ENCODE assay signal across 1 cellular context in the genomic region with DNA sequence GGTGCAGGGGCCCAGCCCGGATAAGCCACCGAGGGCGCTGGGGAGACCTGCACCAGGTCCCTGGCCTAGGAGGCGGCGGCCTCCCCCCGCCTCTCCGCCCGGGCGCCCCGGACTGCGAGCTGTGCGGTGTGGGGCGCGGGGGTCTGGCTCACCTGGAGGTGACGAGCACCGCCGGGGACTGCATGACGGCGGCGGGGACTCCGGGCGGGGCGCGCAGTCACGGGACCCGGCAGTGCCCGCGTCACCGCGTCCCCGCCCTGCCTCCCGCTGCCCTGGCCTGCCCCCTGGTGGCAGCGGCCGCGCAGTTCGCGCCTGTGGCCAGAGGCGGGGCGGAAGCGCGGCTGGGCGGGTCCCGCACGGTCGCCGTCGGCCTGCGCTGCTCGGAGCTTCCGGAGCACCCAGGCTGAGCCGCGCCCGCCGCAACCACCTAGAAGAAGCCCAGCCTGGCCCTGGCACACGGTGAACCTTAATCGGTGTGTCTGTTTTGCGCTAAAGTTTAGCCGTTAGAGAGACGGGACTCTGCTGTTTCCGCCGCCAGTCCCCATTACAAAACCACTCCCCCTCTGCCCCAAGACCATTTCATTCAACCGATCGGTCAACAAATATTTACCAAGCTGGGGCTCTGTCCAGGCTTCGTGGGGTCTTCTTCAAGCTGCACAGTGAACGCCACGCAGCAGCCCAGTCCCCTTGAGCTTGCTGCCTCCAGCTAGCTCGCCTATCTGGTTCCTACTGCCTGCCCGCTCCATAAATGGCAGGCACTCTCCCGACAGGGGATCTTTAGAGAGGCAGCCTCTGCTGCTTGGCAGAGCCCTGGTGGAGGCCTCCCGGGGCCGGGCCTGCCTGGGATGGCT.
A peak's percentile ranks its signal among the peaks of the same experiment; 100 is the strongest.
TF ChIP-seq lines count a peak whose summit lies in the region.

A gene with protein sequence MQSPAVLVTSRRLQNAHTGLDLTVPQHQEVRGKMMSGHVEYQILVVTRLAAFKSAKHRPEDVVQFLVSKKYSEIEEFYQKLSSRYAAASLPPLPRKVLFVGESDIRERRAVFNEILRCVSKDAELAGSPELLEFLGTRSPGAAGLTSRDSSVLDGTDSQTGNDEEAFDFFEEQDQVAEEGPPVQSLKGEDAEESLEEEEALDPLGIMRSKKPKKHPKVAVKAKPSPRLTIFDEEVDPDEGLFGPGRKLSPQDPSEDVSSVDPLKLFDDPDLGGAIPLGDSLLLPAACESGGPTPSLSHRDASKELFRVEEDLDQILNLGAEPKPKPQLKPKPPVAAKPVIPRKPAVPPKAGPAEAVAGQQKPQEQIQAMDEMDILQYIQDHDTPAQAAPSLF (minus strand): TSS at position 219 of the 851 bp plus-strand sequence. CDS start 35 bp downstream, at position 184.

TF ChIP-seq in HepG2, 621 proteins besides CTCF, POLR2A, EP300 and RAD21 (continued from another document and continues in another):
- TF ChIP-seq, protein P1, sequence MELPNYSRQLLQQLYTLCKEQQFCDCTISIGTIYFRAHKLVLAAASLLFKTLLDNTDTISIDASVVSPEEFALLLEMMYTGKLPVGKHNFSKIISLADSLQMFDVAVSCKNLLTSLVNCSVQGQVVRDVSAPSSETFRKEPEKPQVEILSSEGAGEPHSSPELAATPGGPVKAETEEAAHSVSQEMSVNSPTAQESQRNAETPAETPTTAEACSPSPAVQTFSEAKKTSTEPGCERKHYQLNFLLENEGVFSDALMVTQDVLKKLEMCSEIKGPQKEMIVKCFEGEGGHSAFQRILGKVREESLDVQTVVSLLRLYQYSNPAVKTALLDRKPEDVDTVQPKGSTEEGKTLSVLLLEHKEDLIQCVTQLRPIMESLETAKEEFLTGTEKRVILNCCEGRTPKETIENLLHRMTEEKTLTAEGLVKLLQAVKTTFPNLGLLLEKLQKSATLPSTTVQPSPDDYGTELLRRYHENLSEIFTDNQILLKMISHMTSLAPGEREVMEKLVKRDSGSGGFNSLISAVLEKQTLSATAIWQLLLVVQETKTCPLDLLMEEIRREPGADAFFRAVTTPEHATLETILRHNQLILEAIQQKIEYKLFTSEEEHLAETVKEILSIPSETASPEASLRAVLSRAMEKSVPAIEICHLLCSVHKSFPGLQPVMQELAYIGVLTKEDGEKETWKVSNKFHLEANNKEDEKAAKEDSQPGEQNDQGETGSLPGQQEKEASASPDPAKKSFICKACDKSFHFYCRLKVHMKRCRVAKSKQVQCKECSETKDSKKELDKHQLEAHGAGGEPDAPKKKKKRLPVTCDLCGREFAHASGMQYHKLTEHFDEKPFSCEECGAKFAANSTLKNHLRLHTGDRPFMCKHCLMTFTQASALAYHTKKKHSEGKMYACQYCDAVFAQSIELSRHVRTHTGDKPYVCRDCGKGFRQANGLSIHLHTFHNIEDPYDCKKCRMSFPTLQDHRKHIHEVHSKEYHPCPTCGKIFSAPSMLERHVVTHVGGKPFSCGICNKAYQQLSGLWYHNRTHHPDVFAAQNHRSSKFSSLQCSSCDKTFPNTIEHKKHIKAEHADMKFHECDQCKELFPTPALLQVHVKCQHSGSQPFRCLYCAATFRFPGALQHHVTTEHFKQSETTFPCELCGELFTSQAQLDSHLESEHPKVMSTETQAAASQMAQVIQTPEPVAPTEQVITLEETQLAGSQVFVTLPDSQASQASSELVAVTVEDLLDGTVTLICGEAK (IDR thresholded peaks at IDR 0.05) = no peak
- TF ChIP-seq, protein P1 (CRISPR knock-in tag; IDR thresholded peaks at IDR 0.05) = no peak; the same call in 1 of the 2 replicates
- peak; percentile 94 for TF ChIP-seq ZSCAN21 (CRISPR knock-in tag; IDR thresholded peaks at IDR 0.05; ENCODE audit: borderline replicate concordance)
- TF ChIP-seq FOXP1 (IDR thresholded peaks at IDR 0.05) = no peak
- TF ChIP-seq FOXP1 (CRISPR knock-in tag; IDR thresholded peaks at IDR 0.05) = peak; percentile 5; the same call in 1 of the 2 replicates
- TF ChIP-seq, protein P2, sequence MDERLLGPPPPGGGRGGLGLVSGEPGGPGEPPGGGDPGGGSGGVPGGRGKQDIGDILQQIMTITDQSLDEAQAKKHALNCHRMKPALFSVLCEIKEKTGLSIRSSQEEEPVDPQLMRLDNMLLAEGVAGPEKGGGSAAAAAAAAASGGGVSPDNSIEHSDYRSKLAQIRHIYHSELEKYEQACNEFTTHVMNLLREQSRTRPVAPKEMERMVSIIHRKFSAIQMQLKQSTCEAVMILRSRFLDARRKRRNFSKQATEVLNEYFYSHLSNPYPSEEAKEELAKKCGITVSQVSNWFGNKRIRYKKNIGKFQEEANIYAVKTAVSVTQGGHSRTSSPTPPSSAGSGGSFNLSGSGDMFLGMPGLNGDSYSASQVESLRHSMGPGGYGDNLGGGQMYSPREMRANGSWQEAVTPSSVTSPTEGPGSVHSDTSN (CRISPR knock-in tag; IDR thresholded peaks at IDR 0.05) = no peak
- TF ChIP-seq, protein P3, sequence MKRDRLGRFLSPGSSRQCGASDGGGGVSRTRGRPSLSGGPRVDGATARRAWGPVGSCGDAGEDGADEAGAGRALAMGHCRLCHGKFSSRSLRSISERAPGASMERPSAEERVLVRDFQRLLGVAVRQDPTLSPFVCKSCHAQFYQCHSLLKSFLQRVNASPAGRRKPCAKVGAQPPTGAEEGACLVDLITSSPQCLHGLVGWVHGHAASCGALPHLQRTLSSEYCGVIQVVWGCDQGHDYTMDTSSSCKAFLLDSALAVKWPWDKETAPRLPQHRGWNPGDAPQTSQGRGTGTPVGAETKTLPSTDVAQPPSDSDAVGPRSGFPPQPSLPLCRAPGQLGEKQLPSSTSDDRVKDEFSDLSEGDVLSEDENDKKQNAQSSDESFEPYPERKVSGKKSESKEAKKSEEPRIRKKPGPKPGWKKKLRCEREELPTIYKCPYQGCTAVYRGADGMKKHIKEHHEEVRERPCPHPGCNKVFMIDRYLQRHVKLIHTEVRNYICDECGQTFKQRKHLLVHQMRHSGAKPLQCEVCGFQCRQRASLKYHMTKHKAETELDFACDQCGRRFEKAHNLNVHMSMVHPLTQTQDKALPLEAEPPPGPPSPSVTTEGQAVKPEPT (CRISPR knock-in tag; IDR thresholded peaks at IDR 0.05; ENCODE audit: low read depth) = peak; percentile 46; the same call in 1 of the 2 replicates
- no peak for TF ChIP-seq RFX3 (CRISPR knock-in tag; IDR thresholded peaks at IDR 0.05)
- TF ChIP-seq SP5 (CRISPR knock-in tag; IDR thresholded peaks at IDR 0.05; ENCODE audit: borderline replicate concordance, low read depth) = peak; percentile 88
- TF ChIP-seq ZFP36L1 (CRISPR knock-in tag; IDR thresholded peaks at IDR 0.05) = 0 out of 2 replicates have a peak, but pooled peaks have one; percentile 10
- peak; percentile 68 for TF ChIP-seq HNRNPK (IDR thresholded peaks at IDR 0.05; ENCODE audit: low read depth, low read length, poor library complexity, severe bottlenecking)
- peak; percentile 90; the same call in 1 of the 2 replicates for TF ChIP-seq ZNF337 (CRISPR knock-in tag; IDR thresholded peaks at IDR 0.05; ENCODE audit: borderline replicate concordance, low read depth)
- peak; percentile 29; the same call in 1 of the 2 replicates for TF ChIP-seq SNAPC2 (CRISPR knock-in tag; IDR thresholded peaks at IDR 0.05)
- TF ChIP-seq STAT5B (CRISPR knock-in tag; IDR thresholded peaks at IDR 0.05) = no peak; the same call in 1 of the 2 replicates
- peak; percentile 21; the same call in 1 of the 2 replicates for TF ChIP-seq HMG20B (CRISPR knock-in tag; conservative IDR thresholded peaks at IDR 0.05)
- TF ChIP-seq NR2C2 (CRISPR knock-in tag; IDR thresholded peaks at IDR 0.05; ENCODE audit: borderline replicate concordance) = peak; percentile 81
- no peak for TF ChIP-seq EZH2 (conservative IDR thresholded peaks at IDR 0.05; ENCODE audit: low read depth, low read length)
- TF ChIP-seq, protein P4, sequence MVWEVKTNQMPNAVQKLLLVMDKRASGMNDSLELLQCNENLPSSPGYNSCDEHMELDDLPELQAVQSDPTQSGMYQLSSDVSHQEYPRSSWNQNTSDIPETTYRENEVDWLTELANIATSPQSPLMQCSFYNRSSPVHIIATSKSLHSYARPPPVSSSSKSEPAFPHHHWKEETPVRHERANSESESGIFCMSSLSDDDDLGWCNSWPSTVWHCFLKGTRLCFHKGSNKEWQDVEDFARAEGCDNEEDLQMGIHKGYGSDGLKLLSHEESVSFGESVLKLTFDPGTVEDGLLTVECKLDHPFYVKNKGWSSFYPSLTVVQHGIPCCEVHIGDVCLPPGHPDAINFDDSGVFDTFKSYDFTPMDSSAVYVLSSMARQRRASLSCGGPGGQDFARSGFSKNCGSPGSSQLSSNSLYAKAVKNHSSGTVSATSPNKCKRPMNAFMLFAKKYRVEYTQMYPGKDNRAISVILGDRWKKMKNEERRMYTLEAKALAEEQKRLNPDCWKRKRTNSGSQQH (CRISPR knock-in tag; IDR thresholded peaks at IDR 0.05; ENCODE audit: low read depth) = peak; percentile 80
- peak; percentile 32; the same call in 1 of the 2 replicates for TF ChIP-seq ZFP37 (CRISPR knock-in tag; IDR thresholded peaks at IDR 0.05; ENCODE audit: borderline replicate concordance)
- no peak for TF ChIP-seq MATR3 (CRISPR knock-in tag; IDR thresholded peaks at IDR 0.05)
- TF ChIP-seq ZNF607 (CRISPR knock-in tag; IDR thresholded peaks at IDR 0.05; ENCODE audit: borderline replicate concordance) = peak; percentile 49; the same call in 1 of the 2 replicates
- no peak for TF ChIP-seq HMG20A (CRISPR knock-in tag; IDR thresholded peaks at IDR 0.05; ENCODE audit: borderline replicate concordance)
- no peak; the same call in 1 of the 2 replicates for TF ChIP-seq ZNF121 (CRISPR knock-in tag; IDR thresholded peaks at IDR 0.05)
- TF ChIP-seq, protein P5, sequence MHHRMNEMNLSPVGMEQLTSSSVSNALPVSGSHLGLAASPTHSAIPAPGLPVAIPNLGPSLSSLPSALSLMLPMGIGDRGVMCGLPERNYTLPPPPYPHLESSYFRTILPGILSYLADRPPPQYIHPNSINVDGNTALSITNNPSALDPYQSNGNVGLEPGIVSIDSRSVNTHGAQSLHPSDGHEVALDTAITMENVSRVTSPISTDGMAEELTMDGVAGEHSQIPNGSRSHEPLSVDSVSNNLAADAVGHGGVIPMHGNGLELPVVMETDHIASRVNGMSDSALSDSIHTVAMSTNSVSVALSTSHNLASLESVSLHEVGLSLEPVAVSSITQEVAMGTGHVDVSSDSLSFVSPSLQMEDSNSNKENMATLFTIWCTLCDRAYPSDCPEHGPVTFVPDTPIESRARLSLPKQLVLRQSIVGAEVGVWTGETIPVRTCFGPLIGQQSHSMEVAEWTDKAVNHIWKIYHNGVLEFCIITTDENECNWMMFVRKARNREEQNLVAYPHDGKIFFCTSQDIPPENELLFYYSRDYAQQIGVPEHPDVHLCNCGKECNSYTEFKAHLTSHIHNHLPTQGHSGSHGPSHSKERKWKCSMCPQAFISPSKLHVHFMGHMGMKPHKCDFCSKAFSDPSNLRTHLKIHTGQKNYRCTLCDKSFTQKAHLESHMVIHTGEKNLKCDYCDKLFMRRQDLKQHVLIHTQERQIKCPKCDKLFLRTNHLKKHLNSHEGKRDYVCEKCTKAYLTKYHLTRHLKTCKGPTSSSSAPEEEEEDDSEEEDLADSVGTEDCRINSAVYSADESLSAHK (CRISPR knock-in tag; IDR thresholded peaks at IDR 0.05; ENCODE audit: borderline replicate concordance) = no peak
- peak; percentile 98 for TF ChIP-seq ZMYM4 (CRISPR knock-in tag; IDR thresholded peaks at IDR 0.05)
- TF ChIP-seq, protein P6, sequence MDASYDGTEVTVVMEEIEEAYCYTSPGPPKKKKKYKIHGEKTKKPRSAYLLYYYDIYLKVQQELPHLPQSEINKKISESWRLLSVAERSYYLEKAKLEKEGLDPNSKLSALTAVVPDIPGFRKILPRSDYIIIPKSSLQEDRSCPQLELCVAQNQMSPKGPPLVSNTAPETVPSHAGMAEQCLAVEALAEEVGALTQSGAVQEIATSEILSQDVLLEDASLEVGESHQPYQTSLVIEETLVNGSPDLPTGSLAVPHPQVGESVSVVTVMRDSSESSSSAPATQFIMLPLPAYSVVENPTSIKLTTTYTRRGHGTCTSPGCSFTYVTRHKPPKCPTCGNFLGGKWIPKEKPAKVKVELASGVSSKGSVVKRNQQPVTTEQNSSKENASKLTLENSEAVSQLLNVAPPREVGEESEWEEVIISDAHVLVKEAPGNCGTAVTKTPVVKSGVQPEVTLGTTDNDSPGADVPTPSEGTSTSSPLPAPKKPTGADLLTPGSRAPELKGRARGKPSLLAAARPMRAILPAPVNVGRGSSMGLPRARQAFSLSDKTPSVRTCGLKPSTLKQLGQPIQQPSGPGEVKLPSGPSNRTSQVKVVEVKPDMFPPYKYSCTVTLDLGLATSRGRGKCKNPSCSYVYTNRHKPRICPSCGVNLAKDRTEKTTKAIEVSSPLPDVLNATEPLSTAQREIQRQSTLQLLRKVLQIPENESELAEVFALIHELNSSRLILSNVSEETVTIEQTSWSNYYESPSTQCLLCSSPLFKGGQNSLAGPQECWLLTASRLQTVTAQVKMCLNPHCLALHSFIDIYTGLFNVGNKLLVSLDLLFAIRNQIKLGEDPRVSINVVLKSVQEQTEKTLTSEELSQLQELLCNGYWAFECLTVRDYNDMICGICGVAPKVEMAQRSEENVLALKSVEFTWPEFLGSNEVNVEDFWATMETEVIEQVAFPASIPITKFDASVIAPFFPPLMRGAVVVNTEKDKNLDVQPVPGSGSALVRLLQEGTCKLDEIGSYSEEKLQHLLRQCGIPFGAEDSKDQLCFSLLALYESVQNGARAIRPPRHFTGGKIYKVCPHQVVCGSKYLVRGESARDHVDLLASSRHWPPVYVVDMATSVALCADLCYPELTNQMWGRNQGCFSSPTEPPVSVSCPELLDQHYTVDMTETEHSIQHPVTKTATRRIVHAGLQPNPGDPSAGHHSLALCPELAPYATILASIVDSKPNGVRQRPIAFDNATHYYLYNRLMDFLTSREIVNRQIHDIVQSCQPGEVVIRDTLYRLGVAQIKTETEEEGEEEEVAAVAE (CRISPR knock-in tag; IDR thresholded peaks at IDR 0.05; ENCODE audit: borderline replicate concordance) = 0 out of 2 replicates have a peak, but pooled peaks have one; percentile 19
- TF ChIP-seq ZMAT3 (CRISPR knock-in tag; conservative IDR thresholded peaks at IDR 0.05) = peak; percentile 56; the same call in 1 of the 2 replicates
- TF ChIP-seq RXRB (CRISPR knock-in tag; IDR thresholded peaks at IDR 0.05; ENCODE audit: borderline replicate concordance) = peak; percentile 46; the same call in 1 of the 2 replicates
- no peak; the same call in 1 of the 2 replicates for TF ChIP-seq BRCA1 (CRISPR knock-in tag; IDR thresholded peaks at IDR 0.05)
